18 cellular contexts compared by ENCODE assay signal in genomic region chr5:167731951-167732350, GRCh38.
"Had no signal": no experiment of that assay in that cellular context is flagged by ENCODE, and none has a peak within 500 bp of the region (broad histone marks: within the 10 kb centered on the region; RNA-seq: fewer than 3 reads in every experiment).

No MANE protein-coding gene starts in this region.

- DNase-seq: Kasumi-1, MV-4-11, NCI-H1048, NCI-H1105, NCI-H1417, NCI-H1436 treated with DMSO at 0.1 percent for 48 hours, NCI-H1694, NCI-H187 treated with DMSO at 0.1 percent for 48 hours, NCI-H2029 treated with DMSO at 0.1 percent for 48 hours, NCI-H524, NCI-H526 treated with DMSO at 0.1 percent for 48 hours, NCI-H748 treated with DMSO at 0.1 percent for 48 hours, Right ventricle myocardium superior, RPMI8226, SIG-M5 had no signal

- H3K4me3 ChIP-seq: K562 had no signal

- H3K27ac ChIP-seq: HL-60, KMS-11 had no signal
